21 cellular contexts compared by ENCODE assay signal in the genomic region with DNA sequence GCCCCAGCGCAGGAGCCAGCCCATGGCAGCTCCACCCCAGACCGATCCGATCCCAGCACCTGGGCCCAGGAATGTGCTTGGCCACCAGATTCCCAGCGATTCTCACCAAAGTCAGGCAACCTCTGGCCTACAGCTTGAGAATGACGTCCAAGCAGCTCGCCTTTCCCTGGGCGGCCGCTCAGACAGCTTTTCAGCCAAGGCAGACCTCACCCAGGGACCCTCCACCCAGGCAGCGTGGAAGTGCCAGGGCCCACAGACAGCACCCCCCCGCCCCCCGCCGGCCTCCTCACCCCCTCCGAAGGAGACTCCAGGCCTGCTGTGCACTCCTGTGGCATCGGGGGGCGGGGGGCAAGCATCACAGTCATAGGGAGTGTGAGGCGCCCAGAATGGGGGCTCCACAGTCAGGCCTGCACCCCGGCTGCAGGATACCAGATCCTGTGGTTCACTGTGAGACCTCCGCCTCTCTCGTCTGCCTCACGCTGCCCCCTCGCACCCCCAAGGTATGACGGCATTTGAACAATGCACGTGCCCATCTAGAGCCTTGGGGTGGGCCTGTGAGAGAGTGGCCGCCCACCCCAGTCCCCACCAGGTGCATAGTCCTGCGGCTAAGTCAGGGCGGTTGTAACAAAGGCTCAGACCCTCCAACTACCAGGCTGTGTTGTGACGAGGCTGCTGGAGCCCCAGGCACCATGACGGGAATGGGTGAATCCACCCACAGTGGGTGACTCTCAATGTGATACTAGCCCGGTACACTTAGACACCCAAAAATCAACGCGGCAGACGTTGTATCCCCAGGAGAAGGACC. TPM values are rescaled to one million over a fixed set of nuclear protein-coding genes. Genes with fewer than 3 reads are reported as not detected.
DNase-seq lines count a peak whose midpoint lies in the region; ATAC-seq, FAIRE-seq and TF ChIP-seq lines count a peak whose summit lies in the region.
"Had no signal": no experiment of that assay in that cellular context is flagged by ENCODE, and none has a peak within 500 bp of the region (broad histone marks: within the 10 kb centered on the region; RNA-seq: fewer than 3 reads in every experiment).

No MANE protein-coding gene starts in this region.

- peaks cover 23% of the 10 kb centered on the region for H3K4me1 ChIP-seq in GM23248 (ENCODE audit: insufficient read depth)

- peaks cover 44% of the 10 kb centered on the region for H3F3A ChIP-seq in GM23248 (ENCODE audit: insufficient read depth)

- peak overlapping the region; percentile 59 for H3K27ac Mint-ChIP-seq in nephron progenitor cell
- H3K27ac Mint-ChIP-seq in stimulated activated memory B cell treated with anti-CD40 and anti-IgM and Interleukin-4, amounts not matched to agents 10 μg/mL and 1 μg/mL and 100 μg/mL, for 72 hours, result peak overlapping the region; percentile 19
- H3K27ac Mint-ChIP-seq: activated CD4-positive, alpha-beta memory T cell treated with anti-CD3 and anti-CD28 coated beads, Interleukin-2, amount 10 ng/mL, durations not matched to agents 7 days and 5 days; activated naive CD8-positive, alpha-beta T cell treated with anti-CD3 and anti-CD28 coated beads for 36 hours; immature natural killer cell; stimulated activated naive B cell treated with anti-CD40 and anti-IgM and Interleukin-4, amounts not matched to agents 10 μg/mL and 1 μg/mL and 100 μg/mL, for 72 hours had no signal

- peaks cover 14% of the 10 kb centered on the region; the same call in 1 of the 2 replicates for H3K36me3 ChIP-seq in GM23248 (ENCODE audit: low read depth)
- H3K36me3 ChIP-seq: Peyer's patch had no signal

- peak overlapping the region; percentile 20; the same call in 1 of the 2 replicates for H3K27ac ChIP-seq in GM23248
- peak overlapping the region; percentile 13 to 100 (median 88) for H3K27ac ChIP-seq in dorsolateral prefrontal cortex

- H3K9me2 ChIP-seq in GM23248 (ENCODE audit: insufficient read depth), result no peaks in the 10 kb centered on the region

- peaks cover 3% of the 10 kb centered on the region for H3K27me3 Mint-ChIP-seq in nephron progenitor cell (ENCODE audit: low read depth, poor library complexity)
- H3K27me3 Mint-ChIP-seq in stimulated activated memory B cell treated with anti-CD40 and anti-IgM and Interleukin-4, amounts not matched to agents 10 μg/mL and 1 μg/mL and 100 μg/mL, for 72 hours, result no peaks in the 10 kb centered on the region
- H3K27me3 Mint-ChIP-seq: activated naive CD8-positive, alpha-beta T cell treated with anti-CD3 and anti-CD28 coated beads for 36 hours; stimulated activated naive B cell treated with anti-CD40 and anti-IgM and Interleukin-4, amounts not matched to agents 10 μg/mL and 1 μg/mL and 100 μg/mL, for 72 hours had no signal

- H3K9me3 ChIP-seq in GM23248 (ENCODE audit: low read depth), result no peaks in the 10 kb centered on the region
- H3K9me3 ChIP-seq: Peyer's patch had no signal

- H3K4me2 ChIP-seq in GM23248 (ENCODE audit: unreplicated experiment), result no peak overlapping the region

- H3K9me3 Mint-ChIP-seq in nephron progenitor cell, result no peaks in the 10 kb centered on the region
- H3K9me3 Mint-ChIP-seq in stimulated activated memory B cell treated with anti-CD40 and anti-IgM and Interleukin-4, amounts not matched to agents 10 μg/mL and 1 μg/mL and 100 μg/mL, for 72 hours, result no peaks in the 10 kb centered on the region
- H3K9me3 Mint-ChIP-seq: activated CD4-positive, alpha-beta memory T cell treated with anti-CD3 and anti-CD28 coated beads, Interleukin-2, amount 10 ng/mL, durations not matched to agents 7 days and 5 days; activated naive CD8-positive, alpha-beta T cell treated with anti-CD3 and anti-CD28 coated beads for 36 hours; immature natural killer cell; stimulated activated naive B cell treated with anti-CD40 and anti-IgM and Interleukin-4, amounts not matched to agents 10 μg/mL and 1 μg/mL and 100 μg/mL, for 72 hours had no signal

- peaks cover 100% of the 10 kb centered on the region for H3K79me2 ChIP-seq in GM23248 (ENCODE audit: insufficient read depth)

- WGBS in GM23248 (ENCODE audit: low coverage in 1 of 2, low lambda C conversion rate in 2 of 2, missing lambda C conversion rate in 2 of 2), 2 experiments, result 57% methylated on average over 22 to 32 of the region's 32 CpGs

- no peak for FAIRE-seq in D721Med (lab: Jason Lieb, UNC)
- FAIRE-seq: GM12878 had no signal

- H3K4me1 Mint-ChIP-seq in nephron progenitor cell, result peaks cover 63% of the 10 kb centered on the region
- H3K4me1 Mint-ChIP-seq in stimulated activated memory B cell treated with anti-CD40 and anti-IgM and Interleukin-4, amounts not matched to agents 10 μg/mL and 1 μg/mL and 100 μg/mL, for 72 hours, result peaks cover 18% of the 10 kb centered on the region
- H3K4me1 Mint-ChIP-seq: immature natural killer cell had no signal

- ATAC-seq in stimulated activated memory B cell treated with anti-CD40 and anti-IgM and Interleukin-4, amounts not matched to agents 10 μg/mL and 1 μg/mL and 100 μg/mL, for 72 hours, result no peak
- ATAC-seq: GM12878; stimulated activated naive B cell treated with anti-CD40 and anti-IgM and Interleukin-4, amounts not matched to agents 10 μg/mL and 1 μg/mL and 100 μg/mL, for 72 hours had no signal

- in situ Hi-C loops in GM23248 (cut with MboI), result no loop called here

- peak in 7 of 56 donors; percentile 0 to 18 (median 3) for TF ChIP-seq CTCF in dorsolateral prefrontal cortex (IDR thresholded peaks at IDR 0.05 in 54 of 56, conservative IDR thresholded peaks at IDR 0.05 in 2 of 56; ENCODE audit: low read depth in 1 of 56, partially characterized antibody in 56 of 56)
- no peak for TF ChIP-seq CTCF in nephron progenitor cell (IDR thresholded peaks at IDR 0.05)
- no peak for TF ChIP-seq CTCF in D721Med (IDR thresholded peaks at IDR 0.05; ENCODE audit: insufficient read depth, missing control alignments)

- H4K20me1 ChIP-seq in GM23248 (ENCODE audit: insufficient read depth), result no peaks in the 10 kb centered on the region; the same call in 1 of the 2 replicates

- no peaks in the 10 kb centered on the region for H3K27me3 ChIP-seq in GM23248 (replicated peaks; ENCODE audit: insufficient read depth)
- no peaks in the 10 kb centered on the region for H3K27me3 ChIP-seq in dorsolateral prefrontal cortex
- H3K27me3 ChIP-seq: Peyer's patch had no signal

- no peak overlapping the region for H3K4me3 ChIP-seq in GM23248
- peak overlapping the region in 16 of 59 donors; percentile 0 to 42 (median 24) for H3K4me3 ChIP-seq in dorsolateral prefrontal cortex
- H3K4me3 ChIP-seq: GM12878, Peyer's patch had no signal

- DNase-seq in GM23248 (no peak), dorsolateral prefrontal cortex (no peak), nephron progenitor cell (no peak), SIG-M5 treated with dmso at 0.1 percent for 504 hours (lab: John Stamatoyannopoulos, UW; ENCODE audit: unreplicated experiment) (no peak), D721Med (ENCODE audit: insufficient read length, low spot score) (no peak)
- no peak for DNase-seq in activated CD4-positive, CD25-positive, alpha-beta regulatory T cell (lab: John Stamatoyannopoulos, UW)
- DNase-seq in stimulated activated CD4-positive, alpha-beta T cell treated with anti-CD3 and anti-CD28 coated beads, Interleukin-1b, Interleukin-23, amount 100 ng/mL, for 48 hours, result no peak
- DNase-seq: activated CD4-positive, alpha-beta memory T cell treated with anti-CD3 and anti-CD28 coated beads, Interleukin-2, amount 10 ng/mL, durations not matched to agents 7 days and 5 days; activated naive CD8-positive, alpha-beta T cell treated with anti-CD3 and anti-CD28 coated beads for 36 hours; central memory CD4-positive, alpha-beta T cell; GOT3; immature natural killer cell; Kasumi-1; NCI-H2171 treated with DMSO at 0.1 percent for 48 hours; NCI-H82; Peyer's patch; stimulated activated naive B cell treated with anti-CD40 and anti-IgM and Interleukin-4, amounts not matched to agents 10 μg/mL and 1 μg/mL and 100 μg/mL, for 72 hours; SW 1271 had no signal

- peaks cover 6% of the 10 kb centered on the region for H3K36me3 Mint-ChIP-seq in nephron progenitor cell (ENCODE audit: low read depth)
- no peaks in the 10 kb centered on the region for H3K36me3 Mint-ChIP-seq in stimulated activated memory B cell treated with anti-CD40 and anti-IgM and Interleukin-4, amounts not matched to agents 10 μg/mL and 1 μg/mL and 100 μg/mL, for 72 hours
- H3K36me3 Mint-ChIP-seq: activated naive CD8-positive, alpha-beta T cell treated with anti-CD3 and anti-CD28 coated beads for 36 hours; immature natural killer cell had no signal

- intact Hi-C loops in dorsolateral prefrontal cortex (cut with DNase I), result loop anchor here (2.0 to 5.0 kb wide), 2 partner anchors 30 to 35 kb away; no protein-coding TSS in a partner anchor

- H3K4me3 Mint-ChIP-seq in nephron progenitor cell, result no peak overlapping the region
- no peak overlapping the region for H3K4me3 Mint-ChIP-seq in stimulated activated memory B cell treated with anti-CD40 and anti-IgM and Interleukin-4, amounts not matched to agents 10 μg/mL and 1 μg/mL and 100 μg/mL, for 72 hours
- H3K4me3 Mint-ChIP-seq: activated CD4-positive, alpha-beta memory T cell treated with anti-CD3 and anti-CD28 coated beads, Interleukin-2, amount 10 ng/mL, durations not matched to agents 7 days and 5 days; activated naive CD8-positive, alpha-beta T cell treated with anti-CD3 and anti-CD28 coated beads for 36 hours; immature natural killer cell; stimulated activated naive B cell treated with anti-CD40 and anti-IgM and Interleukin-4, amounts not matched to agents 10 μg/mL and 1 μg/mL and 100 μg/mL, for 72 hours had no signal

- H2AFZ ChIP-seq in GM23248, result no peak overlapping the region

- H3K9ac ChIP-seq in GM23248, result peak overlapping the region; percentile 27

RNA-seq across cellular contexts. Expression of a gene that starts 6.0 kb away (rescaled TPM):
- total RNA-seq in GM23248 (2014; rRNA removed; shearing (Covaris generic)), result 0.11 and 1.0 TPM in 2 replicates
- polyA plus RNA-seq in GM23248 (2016; fragmentation: Nextera tagmentation; extraction: Ambion mirVana), result 0.14 and 0.35 TPM in 2 replicates
- total RNA-seq in dorsolateral prefrontal cortex, result 10 to 100 TPM in 17 of 120 experiments, 1 to 10 TPM in 103; 2.1 to 18.2 (median 6.7) TPM
- total RNA-seq: activated CD4-positive, alpha-beta memory T cell treated with anti-CD3 and anti-CD28 coated beads, Interleukin-2, amount 10 ng/mL, durations not matched to agents 7 days and 5 days; GM12878 had no signal
- polyA plus RNA-seq: GM12878, immature natural killer cell, neural cell had no signal

RNA-seq across cellular contexts. Expression of a gene that starts 28.2 kb away (rescaled TPM):
- total RNA-seq in GM23248 (2014; rRNA removed; shearing (Covaris generic)), result 587 and 620 TPM in 2 replicates
- polyA plus RNA-seq in GM23248 (2016; fragmentation: Nextera tagmentation; extraction: Ambion mirVana), result 102 and 103 TPM in 2 replicates
- total RNA-seq in dorsolateral prefrontal cortex, result 100 to 1,000 TPM in 119 of 120 experiments, 10 to 100 TPM in 1; 97.8 to 275 (median 166) TPM

RNA-seq across cellular contexts. Expression of a gene that starts 56.4 kb away (rescaled TPM):
- total RNA-seq in GM23248 (2014; rRNA removed; shearing (Covaris generic)), result 30.2 and 35.5 TPM in 2 replicates
- 19.9 and 22.3 TPM in 2 replicates for polyA plus RNA-seq in GM23248 (2016; fragmentation: Nextera tagmentation; extraction: Ambion mirVana)
- 10 to 100 TPM; 39.1 to 90.9 (median 60.5) TPM for total RNA-seq in dorsolateral prefrontal cortex
